ENCODE assay signal across 27 cellular contexts in the genomic region with DNA sequence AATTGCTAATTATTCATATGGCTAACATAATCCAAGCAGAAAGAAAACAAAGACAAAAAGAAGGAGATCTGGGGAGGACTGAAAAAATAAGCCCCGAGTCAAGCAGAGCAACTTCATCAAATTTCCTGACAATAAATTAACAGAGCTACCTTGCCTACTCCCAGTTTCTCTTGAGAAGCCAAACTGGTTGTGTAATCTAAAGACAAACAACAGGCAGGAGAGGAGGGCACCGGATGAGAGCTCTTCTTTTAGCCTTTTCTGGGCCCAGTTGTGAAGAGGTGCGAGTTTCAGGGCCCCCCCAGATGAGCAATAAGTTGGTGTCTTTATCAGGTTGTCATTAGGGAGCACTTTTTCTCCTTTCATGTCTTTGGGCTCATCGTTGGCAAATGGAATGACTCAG.
"Had no signal": no experiment of that assay in that cellular context is flagged by ENCODE, and none has a peak within 500 bp of the region (broad histone marks: within the 10 kb centered on the region; RNA-seq: fewer than 3 reads in every experiment).

No MANE protein-coding gene starts in this region.

- H3K4me2 ChIP-seq: hepatocyte, smooth muscle cell had no signal

- ATAC-seq: activated CD4-positive, CD25-positive, alpha-beta regulatory T cell treated with anti-CD3 and anti-CD28 coated beads, Interleukin-2, amount 50 U/mL, for 24 hours; activated naive CD8-positive, alpha-beta T cell treated with anti-CD3 and anti-CD28 coated beads, Interleukin-2, amount 50 U/mL, for 24 hours; body of pancreas; foreskin keratinocyte; stimulated activated memory B cell treated with anti-CD40 and anti-IgM and Interleukin-4, amounts not matched to agents 10 μg/mL and 1 μg/mL and 100 μg/mL, for 72 hours had no signal

- H3K79me2 ChIP-seq: hepatocyte had no signal

- H3K36me3 Mint-ChIP-seq: stimulated activated memory B cell treated with anti-CD40 and anti-IgM and Interleukin-4, amounts not matched to agents 10 μg/mL and 1 μg/mL and 100 μg/mL, for 72 hours had no signal

- H3K27me3 Mint-ChIP-seq: activated CD4-positive, alpha-beta memory T cell treated with anti-CD3 and anti-CD28 coated beads, Interleukin-2, amount 10 ng/mL, durations not matched to agents 7 days and 5 days; activated CD4-positive, alpha-beta T cell treated with anti-CD3 and anti-CD28 coated beads, Interleukin-2, amount 10 ng/mL, durations not matched to agents 24 days and 14 days; activated naive CD8-positive, alpha-beta T cell treated with anti-CD3 and anti-CD28 coated beads, Interleukin-2, amount 50 U/mL, for 24 hours; dendritic cell treated with granulocyte-macrophage colony-stimulating factor and Interleukin-4, amounts not matched to agents 40 ng/mL and 50 ng/mL, for 4 days; stimulated activated memory B cell treated with anti-CD40 and anti-IgM and Interleukin-4, amounts not matched to agents 10 μg/mL and 1 μg/mL and 100 μg/mL, for 72 hours had no signal

- H3K4me1 Mint-ChIP-seq: activated CD4-positive, alpha-beta memory T cell treated with anti-CD3 and anti-CD28 coated beads, Interleukin-2, amount 10 ng/mL, durations not matched to agents 7 days and 5 days; activated CD4-positive, alpha-beta T cell treated with anti-CD3 and anti-CD28 coated beads, Interleukin-2, amount 10 ng/mL, durations not matched to agents 24 days and 14 days; activated naive CD8-positive, alpha-beta T cell treated with anti-CD3 and anti-CD28 coated beads, Interleukin-2, amount 50 U/mL, for 24 hours; stimulated activated memory B cell treated with anti-CD40 and anti-IgM and Interleukin-4, amounts not matched to agents 10 μg/mL and 1 μg/mL and 100 μg/mL, for 72 hours had no signal

- H3K27ac ChIP-seq: body of pancreas, foreskin keratinocyte, hepatocyte, sigmoid colon, stomach, suprapubic skin, tibial nerve, VCaP had no signal

- H3K27ac Mint-ChIP-seq: activated CD4-positive, alpha-beta memory T cell treated with anti-CD3 and anti-CD28 coated beads, Interleukin-2, amount 10 ng/mL, durations not matched to agents 7 days and 5 days; activated CD4-positive, alpha-beta T cell treated with anti-CD3 and anti-CD28 coated beads, Interleukin-2, amount 10 ng/mL, durations not matched to agents 24 days and 14 days; activated naive CD8-positive, alpha-beta T cell treated with anti-CD3 and anti-CD28 coated beads, Interleukin-2, amount 50 U/mL, for 24 hours; dendritic cell treated with granulocyte-macrophage colony-stimulating factor and Interleukin-4, amounts not matched to agents 40 ng/mL and 50 ng/mL, for 4 days; nephron; stimulated activated memory B cell treated with anti-CD40 and anti-IgM and Interleukin-4, amounts not matched to agents 10 μg/mL and 1 μg/mL and 100 μg/mL, for 72 hours had no signal

- FAIRE-seq: endometrium, urothelium cell line had no signal

- DNase-seq: activated CD4-positive, alpha-beta memory T cell treated with anti-CD3 and anti-CD28 coated beads, Interleukin-2, amount 10 ng/mL, durations not matched to agents 7 days and 5 days; activated CD4-positive, alpha-beta T cell treated with anti-CD3 and anti-CD28 coated beads, Interleukin-2, amount 10 ng/mL, durations not matched to agents 24 days and 14 days; activated gamma-delta T cell; activated naive CD4-positive, alpha-beta T cell treated with anti-CD3 and anti-CD28 coated beads, Interleukin-2, amount 50 U/mL, for 16 hours; activated naive CD8-positive, alpha-beta T cell treated with anti-CD3 and anti-CD28 coated beads, Interleukin-2, amount 50 U/mL, for 24 hours; activated T-cell treated with anti-CD3 and anti-CD28 coated beads for 4 hours; body of pancreas; effector CD4-positive, alpha-beta T cell; foreskin keratinocyte; glutamatergic neuron; kidney glomerular epithelial cell; nucleus accumbens; posterior cingulate gyrus; sigmoid colon; stimulated activated CD4-positive, alpha-beta T cell treated with anti-CD3 and anti-CD28 coated beads, Interleukin-15, amount 100 ng/mL, for 24 hours; stomach had no signal

- H3K27me3 ChIP-seq: body of pancreas, foreskin keratinocyte, hepatocyte, sigmoid colon, stomach, suprapubic skin, tibial nerve had no signal

- H3K4me3 Mint-ChIP-seq: activated CD4-positive, alpha-beta memory T cell treated with anti-CD3 and anti-CD28 coated beads, Interleukin-2, amount 10 ng/mL, durations not matched to agents 7 days and 5 days; activated CD4-positive, alpha-beta T cell treated with anti-CD3 and anti-CD28 coated beads, Interleukin-2, amount 10 ng/mL, durations not matched to agents 24 days and 14 days; activated naive CD8-positive, alpha-beta T cell treated with anti-CD3 and anti-CD28 coated beads, Interleukin-2, amount 50 U/mL, for 24 hours; dendritic cell treated with granulocyte-macrophage colony-stimulating factor and Interleukin-4, amounts not matched to agents 40 ng/mL and 50 ng/mL, for 4 days; nephron; stimulated activated memory B cell treated with anti-CD40 and anti-IgM and Interleukin-4, amounts not matched to agents 10 μg/mL and 1 μg/mL and 100 μg/mL, for 72 hours had no signal

- H3K4me3 ChIP-seq: body of pancreas, hepatocyte, sigmoid colon, smooth muscle cell, stomach, suprapubic skin, tibial nerve had no signal

- H3K36me3 ChIP-seq: sigmoid colon, stomach, suprapubic skin, tibial nerve had no signal

- H3K9me3 ChIP-seq: body of pancreas, sigmoid colon, suprapubic skin had no signal

- H3K4me1 ChIP-seq: body of pancreas, foreskin keratinocyte, stomach, suprapubic skin, tibial nerve had no signal

- H2AFZ ChIP-seq: hepatocyte had no signal
